ENCODE assay signal across 17 cellular contexts in the genomic region with DNA sequence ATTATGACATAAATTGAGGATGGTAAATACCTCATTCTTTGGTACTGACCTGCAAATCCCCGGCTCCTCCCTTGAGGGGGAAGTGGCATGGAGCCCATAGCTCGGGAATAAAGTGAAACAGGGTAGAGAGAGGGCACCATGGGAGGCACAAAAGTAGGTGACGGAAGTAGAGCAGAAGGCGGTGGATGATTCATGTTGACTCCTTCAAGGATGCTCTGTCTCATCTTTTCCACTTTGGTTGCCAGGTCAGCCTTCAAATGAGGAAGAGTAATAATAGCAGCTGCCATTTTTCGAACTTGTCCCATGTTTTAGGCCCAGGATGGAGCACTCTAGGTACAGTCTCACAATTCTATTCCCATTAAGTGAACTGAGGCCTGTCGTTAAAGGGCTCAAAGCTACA. TPM values are rescaled to one million over a fixed set of nuclear protein-coding genes. Genes with fewer than 3 reads are reported as not detected.
DNase-seq lines count a peak whose midpoint lies in the region; ATAC-seq, FAIRE-seq and TF ChIP-seq lines count a peak whose summit lies in the region.
"Had no signal": no experiment of that assay in that cellular context is flagged by ENCODE, and none has a peak within 500 bp of the region (broad histone marks: within the 10 kb centered on the region; RNA-seq: fewer than 3 reads in every experiment).

No MANE protein-coding gene starts in this region.

- H3K4me1 Mint-ChIP-seq in stimulated activated naive CD8-positive, alpha-beta T cell treated with anti-CD3 and anti-CD28 coated beads, Interleukin-15, Interleukin-2, amounts not matched to agents 100 ng/mL and 50 ng/mL, for 24 hours (ENCODE audit: low read depth), result no peaks in the 10 kb centered on the region
- H3K4me1 Mint-ChIP-seq in astrocyte (ENCODE audit: low read depth, unreplicated experiment), result no peaks in the 10 kb centered on the region
- H3K4me1 Mint-ChIP-seq in osteocyte (ENCODE audit: unreplicated experiment), result no peaks in the 10 kb centered on the region
- H3K4me1 Mint-ChIP-seq: GM23338 had no signal

- H3K9me3 ChIP-seq in astrocyte (ENCODE audit: insufficient read depth, low read depth, low read length) (no peaks in the 10 kb centered on the region), left ventricle myocardium inferior (replicated peaks) (no peaks in the 10 kb centered on the region)
- H3K9me3 ChIP-seq: BLaER1 treated with 17β-estradiol and CSF1 and Interleukin-3, amounts not matched to agents 10 nM and 100 nM had no signal

- H3K27me3 ChIP-seq in astrocyte (ENCODE audit: insufficient read depth, low read length) (no peaks in the 10 kb centered on the region), left ventricle myocardium inferior (ENCODE audit: low read depth) (no peaks in the 10 kb centered on the region)

- no peak overlapping the region for H3K4me2 ChIP-seq in astrocyte (ENCODE audit: low read length)
- H3K4me2 ChIP-seq: BLaER1 treated with 17β-estradiol and CSF1 and Interleukin-3, amounts not matched to agents 10 nM and 100 nM; GM23338 had no signal

- H4K20me1 ChIP-seq in astrocyte (ENCODE audit: insufficient read depth, low read length), result no peaks in the 10 kb centered on the region
- H4K20me1 ChIP-seq: BLaER1 treated with 17β-estradiol and CSF1 and Interleukin-3, amounts not matched to agents 10 nM and 100 nM had no signal

- DNase-seq in stimulated activated naive CD8-positive, alpha-beta T cell treated with anti-CD3 and anti-CD28 coated beads, Interleukin-15, Interleukin-2, amounts not matched to agents 100 U/mL and 50 U/mL, for 24 hours, result no peak
- DNase-seq in RKO (ENCODE audit: low spot score), result peak; percentile 72
- no peak for DNase-seq in astrocyte (ENCODE audit: low read depth)
- DNase-seq in osteocyte (ENCODE audit: extremely low spot score, unreplicated experiment), result no peak
- no peak for DNase-seq in left ventricle myocardium inferior
- no peak for DNase-seq in posterior cingulate gyrus
- no peak for DNase-seq in NOMO-1 treated with DMSO at 0.1 percent for 48 hours (lab: John Stamatoyannopoulos, UW; ENCODE audit: unreplicated experiment)
- DNase-seq: ACHN; CD4-positive, alpha-beta T cell; DMS79; H7 had no signal

- no peaks in the 10 kb centered on the region for H3K9me3 Mint-ChIP-seq in stimulated activated naive CD8-positive, alpha-beta T cell treated with anti-CD3 and anti-CD28 coated beads, Interleukin-15, Interleukin-2, amounts not matched to agents 100 ng/mL and 50 ng/mL, for 24 hours
- H3K9me3 Mint-ChIP-seq in astrocyte (ENCODE audit: unreplicated experiment) (no peaks in the 10 kb centered on the region), osteocyte (ENCODE audit: unreplicated experiment) (no peaks in the 10 kb centered on the region)
- H3K9me3 Mint-ChIP-seq: CD4-positive, alpha-beta T cell; GM23338 had no signal

- H3K27ac ChIP-seq in astrocyte (ENCODE audit: low read depth, low read length) (no peak overlapping the region), left ventricle myocardium inferior (replicated peaks) (no peak overlapping the region)
- H3K27ac ChIP-seq: BLaER1 treated with 17β-estradiol and CSF1 and Interleukin-3, amounts not matched to agents 10 nM and 100 nM; HL-60 had no signal

- FAIRE-seq in astrocyte (lab: Jason Lieb, UNC), result peak; percentile 5
- FAIRE-seq: G401.6, GM12891 had no signal

- intact Hi-C loops in left ventricle myocardium inferior (cut with micrococcal nuclease) (no loop called here), posterior cingulate gyrus (cut with DNase I) (no loop called here)

- H3K4me3 ChIP-seq in astrocyte (ENCODE audit: insufficient read depth, low read depth, low read length) (no peak overlapping the region), left ventricle myocardium inferior (no peak overlapping the region)
- H3K4me3 ChIP-seq: BLaER1 treated with 17β-estradiol and CSF1 and Interleukin-3, amounts not matched to agents 10 nM and 100 nM; GM23338 had no signal

- H3K27me3 Mint-ChIP-seq in stimulated activated naive CD8-positive, alpha-beta T cell treated with anti-CD3 and anti-CD28 coated beads, Interleukin-15, Interleukin-2, amounts not matched to agents 100 ng/mL and 50 ng/mL, for 24 hours, result no peaks in the 10 kb centered on the region
- H3K27me3 Mint-ChIP-seq in astrocyte (ENCODE audit: low read depth, unreplicated experiment) (no peaks in the 10 kb centered on the region), osteocyte (ENCODE audit: unreplicated experiment) (no peaks in the 10 kb centered on the region)
- H3K27me3 Mint-ChIP-seq: CD4-positive, alpha-beta T cell had no signal

- no peaks in the 10 kb centered on the region for H3K36me3 ChIP-seq in astrocyte (ENCODE audit: insufficient read depth, low read length)
- peaks cover 4% of the 10 kb centered on the region for H3K36me3 ChIP-seq in left ventricle myocardium inferior

- TF ChIP-seq CTCF in astrocyte (IDR thresholded peaks at IDR 0.05; ENCODE audit: insufficient read depth, low read depth, low read length), result no peak
- no peak for TF ChIP-seq CTCF in osteocyte (IDR thresholded peaks at IDR 0.05)
- no peak for TF ChIP-seq CTCF in left ventricle myocardium inferior (IDR thresholded peaks at IDR 0.05; ENCODE audit: borderline replicate concordance)

- no peaks in the 10 kb centered on the region for H3K79me2 ChIP-seq in astrocyte (ENCODE audit: insufficient read depth, low read length)

- no peak overlapping the region for H3K4me3 Mint-ChIP-seq in stimulated activated naive CD8-positive, alpha-beta T cell treated with anti-CD3 and anti-CD28 coated beads, Interleukin-15, Interleukin-2, amounts not matched to agents 100 ng/mL and 50 ng/mL, for 24 hours
- H3K4me3 Mint-ChIP-seq in astrocyte (ENCODE audit: unreplicated experiment) (no peak overlapping the region), osteocyte (ENCODE audit: unreplicated experiment) (no peak overlapping the region)
- H3K4me3 Mint-ChIP-seq: CD4-positive, alpha-beta T cell; GM23338 had no signal

- H2AFZ ChIP-seq in astrocyte (ENCODE audit: low read depth, low read length), result no peak overlapping the region
- H2AFZ ChIP-seq: GM23338 had no signal

- H3K36me3 Mint-ChIP-seq in stimulated activated naive CD8-positive, alpha-beta T cell treated with anti-CD3 and anti-CD28 coated beads, Interleukin-15, Interleukin-2, amounts not matched to agents 100 ng/mL and 50 ng/mL, for 24 hours (ENCODE audit: low read depth), result peaks cover 8% of the 10 kb centered on the region
- H3K36me3 Mint-ChIP-seq in astrocyte (ENCODE audit: low read depth, unreplicated experiment), result no peaks in the 10 kb centered on the region
- peaks cover 2% of the 10 kb centered on the region for H3K36me3 Mint-ChIP-seq in osteocyte (ENCODE audit: unreplicated experiment)

- H3K27ac Mint-ChIP-seq in stimulated activated naive CD8-positive, alpha-beta T cell treated with anti-CD3 and anti-CD28 coated beads, Interleukin-15, Interleukin-2, amounts not matched to agents 100 ng/mL and 50 ng/mL, for 24 hours, result peak overlapping the region; percentile 37
- H3K27ac Mint-ChIP-seq in astrocyte (ENCODE audit: unreplicated experiment) (no peak overlapping the region), osteocyte (ENCODE audit: unreplicated experiment) (no peak overlapping the region)
- H3K27ac Mint-ChIP-seq: CD4-positive, alpha-beta T cell; GM23338 had no signal

- no peak for ATAC-seq in stimulated activated naive CD8-positive, alpha-beta T cell treated with anti-CD3 and anti-CD28 coated beads, Interleukin-15, Interleukin-2, amounts not matched to agents 100 U/mL and 50 U/mL, for 24 hours
- ATAC-seq: GM23338 had no signal

- H3K9ac ChIP-seq in astrocyte (ENCODE audit: low read length), result no peak overlapping the region
- H3K9ac ChIP-seq: BLaER1 treated with 17β-estradiol and CSF1 and Interleukin-3, amounts not matched to agents 10 nM and 100 nM had no signal

- H3K4me1 ChIP-seq in astrocyte (ENCODE audit: insufficient read depth, low read length) (no peaks in the 10 kb centered on the region), left ventricle myocardium inferior (no peaks in the 10 kb centered on the region)
- H3K4me1 ChIP-seq: BLaER1 treated with 17β-estradiol and CSF1 and Interleukin-3, amounts not matched to agents 10 nM and 100 nM had no signal

RNA-seq across cellular contexts. Expression of a gene that starts 41.4 kb away (rescaled TPM):
- total RNA-seq in astrocyte (19.4 and 19.8 TPM in 2 replicates), osteocyte (30.0 and 30.5 TPM in 2 replicates), left ventricle myocardium inferior (9.0 TPM)
